Comparison of ENCODE assay signal across 8 cellular contexts in the genomic region with DNA sequence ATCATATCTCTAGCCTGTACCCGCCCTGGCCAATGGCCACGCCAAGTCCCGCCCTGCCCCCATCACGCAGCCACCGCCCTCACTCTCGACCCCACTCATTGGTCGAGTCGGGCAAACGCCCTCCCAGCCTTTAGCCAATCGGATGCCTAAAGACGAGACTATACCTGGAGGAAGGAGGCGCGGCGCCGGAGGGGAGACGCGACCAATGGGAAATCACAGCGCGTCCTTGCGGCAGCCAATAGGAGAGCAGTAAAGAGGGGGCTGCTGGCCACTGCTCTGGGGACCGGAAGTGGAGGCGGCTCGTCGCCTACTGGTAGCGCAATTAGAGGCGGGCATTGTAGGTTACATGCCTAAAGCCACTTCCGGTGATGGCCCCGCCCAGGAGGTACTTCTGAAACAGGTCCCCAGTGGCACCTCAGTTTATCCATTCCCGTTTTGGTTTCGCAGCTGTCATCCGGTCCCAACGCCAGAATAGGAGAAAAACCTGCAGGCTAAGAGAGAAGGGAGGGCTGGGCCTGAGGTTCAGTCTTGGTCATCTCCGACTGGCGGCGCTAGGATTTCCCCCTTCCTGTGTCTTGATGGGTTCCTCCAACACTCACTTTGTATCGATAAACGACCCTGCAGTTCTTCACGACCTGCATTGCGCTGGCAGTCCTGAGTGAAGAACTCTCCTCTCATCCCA. TPM values are rescaled to one million over a fixed set of nuclear protein-coding genes. Genes with fewer than 3 reads are reported as not detected.
DNase-seq lines count a peak whose midpoint lies in the region; ATAC-seq, FAIRE-seq and TF ChIP-seq lines count a peak whose summit lies in the region.

No MANE protein-coding gene starts in this region.

- peaks cover 0 to 22% of the 10 kb centered on the region in 2 donors for H3K4me1 ChIP-seq in small intestine (ENCODE audit: control insufficient read depth in 2 of 2, insufficient read depth in 1 of 2, low read depth in 1 of 2, low read length in 1 of 2)

- no peaks in the 10 kb centered on the region for H3K27me3 ChIP-seq in small intestine (ENCODE audit: control insufficient read depth in 2 of 2, insufficient read depth in 2 of 2, low read length in 2 of 2)

- H3K4me3 Mint-ChIP-seq in WTC11: peak overlapping the region; percentile 96

- TF ChIP-seq CTCF in WTC11 (IDR thresholded peaks at IDR 0.05): no peak

- peak overlapping the region; percentile 67 to 78 for H3K4me3 ChIP-seq in small intestine (ENCODE audit: low read depth in 1 of 2, low read length in 2 of 2)

- DNase-seq in AG08396 (ENCODE audit: low spot score): peak; percentile 99
- DNase-seq in NCI-H2227 treated with DMSO at 0.1 percent for 48 hours (lab: John Stamatoyannopoulos, UW): peak; percentile 100
- peak; percentile 99 for DNase-seq in WTC11 (ENCODE audit: low spot score)
- peak; percentile 95 to 100 (median 100) for DNase-seq in caudate nucleus (lab: John Stamatoyannopoulos, UW)
- DNase-seq in iPS-NIHi7 (ENCODE audit: extremely low spot score): peak; percentile 98
- DNase-seq in small intestine: peak; percentile 100

- no peaks in the 10 kb centered on the region for H3K9me3 Mint-ChIP-seq in WTC11

- H3K36me3 ChIP-seq in small intestine (ENCODE audit: control insufficient read depth in 2 of 2, insufficient read depth in 2 of 2, low read length in 2 of 2): no peaks in the 10 kb centered on the region

- CTCF ChIA-PET in WTC11 (lab: Charles Lee): interaction anchor here (0.6 to 3.3 kb wide), 19 partner anchors 10 to 589 kb away, joined by 3 to 43 read pairs (median 6); a partner anchor contains a TSS

- POLR2A ChIA-PET in WTC11 (lab: Charles Lee): interaction anchor here (1.0 to 1.1 kb wide), 2 partner anchors 114 to 488 kb away, joined by 3 to 4 read pairs; no protein-coding TSS in a partner anchor

- in situ Hi-C loops in GM18951 (cut with MboI; ENCODE audit: low sequenced_read_pairs, unreplicated experiment): loop anchor here (10.0 kb wide), 1 partner anchor 487 kb away; no protein-coding TSS in a partner anchor

- H3K36me3 Mint-ChIP-seq in WTC11: no peaks in the 10 kb centered on the region

- no peaks in the 10 kb centered on the region for H3K9me3 ChIP-seq in small intestine (ENCODE audit: control insufficient read depth, low read depth)

- ATAC-seq in HG03175 (IDR thresholded peaks at IDR 0.05; ENCODE audit: unreplicated experiment) (peak; percentile 81), WTC11 (peak; percentile 78)

- H3K27ac ChIP-seq in caudate nucleus (ENCODE audit: low read depth, low read length) (peak overlapping the region; percentile 99), small intestine (ENCODE audit: low read depth in 1 of 2, low read length in 1 of 2) (peak overlapping the region; percentile 97 to 99)

- H3K27me3 Mint-ChIP-seq in WTC11 (ENCODE audit: low read depth): no peaks in the 10 kb centered on the region; the same call in 1 of the 2 replicates

- peak; percentile 57 for FAIRE-seq in small intestine (lab: Jason Lieb, UNC)

- peaks cover 29% of the 10 kb centered on the region for H3K4me1 Mint-ChIP-seq in WTC11

- 0% methylated on average over 38 to 39 of the region's 39 CpGs for WGBS in small intestine, 3 donors

- peak; percentile 60 for TF ChIP-seq POLR2A in GM18951 (IDR thresholded peaks at IDR 0.05; ENCODE audit: extremely low read depth, insufficient read depth, insufficient read length)

- peak overlapping the region; percentile 98 for H3K27ac Mint-ChIP-seq in WTC11

TF ChIP-seq in WTC11, 78 proteins besides CTCF, POLR2A, EP300 and RAD21:
- TF ChIP-seq CREB1 (CRISPR knock-in tag; IDR thresholded peaks at IDR 0.05) (0 out of 2 replicates have a peak, but pooled peaks have one; percentile 39), KAT7 (CRISPR knock-in tag; IDR thresholded peaks at IDR 0.05; ENCODE audit: borderline replicate concordance) (no peak), SP1 (CRISPR knock-in tag; conservative IDR thresholded peaks at IDR 0.05) (peak; percentile 97), FOXK1 (CRISPR knock-in tag; IDR thresholded peaks at IDR 0.05) (peak; percentile 59), GABPB1 (CRISPR knock-in tag; IDR thresholded peaks at IDR 0.05) (peak; percentile 57), NFYB (CRISPR knock-in tag; conservative IDR thresholded peaks at IDR 0.05; ENCODE audit: low read depth) (peak; percentile 97), ZNF138 (CRISPR knock-in tag; conservative IDR thresholded peaks at IDR 0.05) (no peak), ZNF232 (CRISPR knock-in tag; IDR thresholded peaks at IDR 0.05) (0 out of 2 replicates have a peak, but pooled peaks have one; percentile 28), CREM (CRISPR knock-in tag; IDR thresholded peaks at IDR 0.05) (peak; percentile 89), SMAD3 (CRISPR knock-in tag; IDR thresholded peaks at IDR 0.05; ENCODE audit: borderline replicate concordance) (0 out of 2 replicates have a peak, but pooled peaks have one; percentile 17)
- TF ChIP-seq, protein P1, sequence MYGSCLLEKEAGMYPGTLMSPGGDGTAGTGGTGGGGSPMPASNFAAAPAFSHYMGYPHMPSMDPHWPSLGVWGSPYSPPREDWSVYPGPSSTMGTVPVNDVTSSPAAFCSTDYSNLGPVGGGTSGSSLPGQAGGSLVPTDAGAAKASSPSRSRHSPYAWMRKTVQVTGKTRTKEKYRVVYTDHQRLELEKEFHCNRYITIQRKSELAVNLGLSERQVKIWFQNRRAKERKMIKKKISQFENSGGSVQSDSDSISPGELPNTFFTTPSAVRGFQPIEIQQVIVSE (CRISPR knock-in tag; IDR thresholded peaks at IDR 0.05; ENCODE audit: borderline replicate concordance): no peak
- TF ChIP-seq, protein P2, sequence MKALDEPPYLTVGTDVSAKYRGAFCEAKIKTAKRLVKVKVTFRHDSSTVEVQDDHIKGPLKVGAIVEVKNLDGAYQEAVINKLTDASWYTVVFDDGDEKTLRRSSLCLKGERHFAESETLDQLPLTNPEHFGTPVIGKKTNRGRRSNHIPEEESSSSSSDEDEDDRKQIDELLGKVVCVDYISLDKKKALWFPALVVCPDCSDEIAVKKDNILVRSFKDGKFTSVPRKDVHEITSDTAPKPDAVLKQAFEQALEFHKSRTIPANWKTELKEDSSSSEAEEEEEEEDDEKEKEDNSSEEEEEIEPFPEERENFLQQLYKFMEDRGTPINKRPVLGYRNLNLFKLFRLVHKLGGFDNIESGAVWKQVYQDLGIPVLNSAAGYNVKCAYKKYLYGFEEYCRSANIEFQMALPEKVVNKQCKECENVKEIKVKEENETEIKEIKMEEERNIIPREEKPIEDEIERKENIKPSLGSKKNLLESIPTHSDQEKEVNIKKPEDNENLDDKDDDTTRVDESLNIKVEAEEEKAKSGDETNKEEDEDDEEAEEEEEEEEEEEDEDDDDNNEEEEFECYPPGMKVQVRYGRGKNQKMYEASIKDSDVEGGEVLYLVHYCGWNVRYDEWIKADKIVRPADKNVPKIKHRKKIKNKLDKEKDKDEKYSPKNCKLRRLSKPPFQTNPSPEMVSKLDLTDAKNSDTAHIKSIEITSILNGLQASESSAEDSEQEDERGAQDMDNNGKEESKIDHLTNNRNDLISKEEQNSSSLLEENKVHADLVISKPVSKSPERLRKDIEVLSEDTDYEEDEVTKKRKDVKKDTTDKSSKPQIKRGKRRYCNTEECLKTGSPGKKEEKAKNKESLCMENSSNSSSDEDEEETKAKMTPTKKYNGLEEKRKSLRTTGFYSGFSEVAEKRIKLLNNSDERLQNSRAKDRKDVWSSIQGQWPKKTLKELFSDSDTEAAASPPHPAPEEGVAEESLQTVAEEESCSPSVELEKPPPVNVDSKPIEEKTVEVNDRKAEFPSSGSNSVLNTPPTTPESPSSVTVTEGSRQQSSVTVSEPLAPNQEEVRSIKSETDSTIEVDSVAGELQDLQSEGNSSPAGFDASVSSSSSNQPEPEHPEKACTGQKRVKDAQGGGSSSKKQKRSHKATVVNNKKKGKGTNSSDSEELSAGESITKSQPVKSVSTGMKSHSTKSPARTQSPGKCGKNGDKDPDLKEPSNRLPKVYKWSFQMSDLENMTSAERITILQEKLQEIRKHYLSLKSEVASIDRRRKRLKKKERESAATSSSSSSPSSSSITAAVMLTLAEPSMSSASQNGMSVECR (CRISPR knock-in tag; IDR thresholded peaks at IDR 0.05; ENCODE audit: borderline replicate concordance): peak; percentile 73; the same call in 1 of the 2 replicates

RNA-seq across cellular contexts. Expression of a gene that starts 3.6 kb away (rescaled TPM):
- total RNA-seq in WTC11 (2021): 30.2 to 32.5 TPM (median 30.8 TPM) in 3 replicates
- polyA plus RNA-seq in small intestine: 10 to 100 TPM; 15.4 to 25.7 (median 15.4) TPM

RNA-seq across cellular contexts. Expression of a gene that starts 29.9 kb away (rescaled TPM):
- total RNA-seq in WTC11 (2021): 0.07 to 0.11 TPM (median 0.09 TPM) in 3 replicates
- under 1 TPM in 1 of 3 donors, not detected in 2; 0.03 TPM for polyA plus RNA-seq in small intestine

Comparison
In these comparisons a context has a peak if more than half of its experiments do, and no peak if none do; other contexts are left out.
1. Peak in every context shown above with its lines: DNase-seq, ATAC-seq, H3K4me3 ChIP-seq and H3K27ac ChIP-seq.